Comparison of ENCODE assay signal across 1 cellular context in genomic region chr3:141076026-141076797, GRCh38.
TF ChIP-seq lines count a peak whose summit lies in the region.

No MANE protein-coding gene starts in this region.

TF ChIP-seq in SK-N-SH treated with all-trans-retinoic acid at 6 μM for 48 hours, 23 proteins besides CTCF, POLR2A, EP300 and RAD21 (continued from another document):
- no peak for TF ChIP-seq CREB5 (CRISPR knock-in tag; IDR thresholded peaks at IDR 0.05; ENCODE audit: low read depth)
TF ChIP-seq in SK-N-SH treated with all-trans-retinoic acid at 6 μM for 48 hours: peak in this region for 0.
